ENCODE assay signal across 15 cellular contexts in genomic region chr9:85137606-85138150, GRCh38.
DNase-seq lines count a peak whose midpoint lies in the region; ATAC-seq and TF ChIP-seq lines count a peak whose summit lies in the region.
"Had no signal": no experiment of that assay in that cellular context is flagged by ENCODE, and none has a peak within 500 bp of the region (broad histone marks: within the 10 kb centered on the region; RNA-seq: fewer than 3 reads in every experiment).

No MANE protein-coding gene starts in this region.

- WGBS in smooth muscle cell (ENCODE audit: low lambda C conversion rate) = 33% methylated on average over 6 of the region's 6 CpGs

- ATAC-seq in esophagus mucosa (peak; percentile 90), GM21786 (IDR thresholded peaks at IDR 0.05; ENCODE audit: unreplicated experiment) (no peak)
- ATAC-seq: A549 had no signal

- H3K4me3 ChIP-seq in Karpas-422 (ENCODE audit: low read length) (no peak overlapping the region), smooth muscle cell (no peak overlapping the region)
- H3K4me3 ChIP-seq: A549, GM23248, HAP-1 had no signal

- H3K27ac ChIP-seq in Karpas-422 (ENCODE audit: low read length) (no peak overlapping the region), smooth muscle cell (ENCODE audit: low read depth) (no peak overlapping the region)
- H3K27ac ChIP-seq: 22Rv1, A549, C4-2B, GM23248 had no signal

- no peak for TF ChIP-seq CTCF in smooth muscle cell (IDR thresholded peaks at IDR 0.05; ENCODE audit: borderline replicate concordance, insufficient read depth, poor library complexity, severe bottlenecking)

- H3K4me1 ChIP-seq in Karpas-422 (ENCODE audit: low read length) = peaks cover 5% of the 10 kb centered on the region; the same call in 1 of the 2 replicates
- H3K4me1 ChIP-seq in smooth muscle cell (ENCODE audit: low read depth) = no peaks in the 10 kb centered on the region
- H3K4me1 ChIP-seq: A549, Caco-2, HAP-1 had no signal

- H4K20me1 ChIP-seq in Karpas-422 (ENCODE audit: insufficient read depth, low read depth, low read length) (no peaks in the 10 kb centered on the region), smooth muscle cell (ENCODE audit: low read depth) (no peaks in the 10 kb centered on the region)

- DNase-seq in NCI-H1105 treated with DMSO at 0.1 percent for 48 hours (lab: John Stamatoyannopoulos, UW) (peak; percentile 1), NCI-H1105 (lab: John Stamatoyannopoulos, UW) (no peak), Karpas-422 (peak; percentile 14), smooth muscle cell (lab: John Stamatoyannopoulos, UW; ENCODE audit: unreplicated experiment) (no peak), HK-2 (ENCODE audit: unreplicated experiment) (no peak)
- DNase-seq: AML-193; Caco-2; CD4-positive, alpha-beta T cell; GM23248 had no signal

- H3K79me2 ChIP-seq in Karpas-422 (ENCODE audit: low read length) (no peaks in the 10 kb centered on the region), smooth muscle cell (ENCODE audit: low read depth) (no peaks in the 10 kb centered on the region)

- H2AFZ ChIP-seq in Karpas-422 (ENCODE audit: low read length) = no peak overlapping the region
- no peak overlapping the region for H2AFZ ChIP-seq in smooth muscle cell (ENCODE audit: low read depth)
- H2AFZ ChIP-seq: GM23248 had no signal

- no peak overlapping the region for H3K9ac ChIP-seq in Karpas-422 (ENCODE audit: low read length)
- no peak overlapping the region for H3K9ac ChIP-seq in smooth muscle cell (ENCODE audit: low read depth)
- H3K9ac ChIP-seq: GM23248 had no signal

- no peaks in the 10 kb centered on the region for H3K36me3 ChIP-seq in Karpas-422 (ENCODE audit: insufficient read depth, low read length)
- H3K36me3 ChIP-seq in smooth muscle cell (ENCODE audit: low read depth) = no peaks in the 10 kb centered on the region
- H3K36me3 ChIP-seq: HAP-1 had no signal

- no peaks in the 10 kb centered on the region for H3K9me3 ChIP-seq in Karpas-422 (ENCODE audit: low read length)
- no peaks in the 10 kb centered on the region for H3K9me3 ChIP-seq in smooth muscle cell (replicated peaks; ENCODE audit: low read depth)
- H3K9me3 ChIP-seq: A549, Caco-2, HAP-1 had no signal

- H3F3A ChIP-seq in smooth muscle cell (ENCODE audit: low read depth) = peaks cover 3% of the 10 kb centered on the region

- no peak overlapping the region for H3K4me2 ChIP-seq in Karpas-422 (ENCODE audit: low read depth, low read length, poor library complexity, severe bottlenecking)
- H3K4me2 ChIP-seq in smooth muscle cell = peak overlapping the region; percentile 21
- H3K4me2 ChIP-seq: A549 had no signal

- H3K27me3 ChIP-seq in Karpas-422 (ENCODE audit: low read length) (no peaks in the 10 kb centered on the region), smooth muscle cell (ENCODE audit: low read depth) (no peaks in the 10 kb centered on the region)

- H3K9me2 ChIP-seq in Karpas-422 (replicated peaks; ENCODE audit: insufficient read depth, low read length) = no peaks in the 10 kb centered on the region

Comparison
In these comparisons a context has a peak if more than half of its experiments do, and no peak if none do; other contexts are left out.
1. DNase-seq: peak in NCI-H1105 treated with DMSO at 0.1 percent for 48 hours (single experiment) and Karpas-422 (single experiment); none in NCI-H1105 (single experiment), smooth muscle cell (single experiment) and HK-2 (single experiment).